ENCODE assay signal across 8 cellular contexts in genomic region chr4:140755811-140756291, GRCh38. TPM values are rescaled to one million over a fixed set of nuclear protein-coding genes. Genes with fewer than 3 reads are reported as not detected.
DNase-seq lines count a peak whose midpoint lies in the region; ATAC-seq and TF ChIP-seq lines count a peak whose summit lies in the region.

No MANE protein-coding gene starts in this region.

- peaks cover 0 to 7% of the 10 kb centered on the region in 2 donors for H3K4me1 ChIP-seq in naive thymus-derived CD4-positive, alpha-beta T cell (ENCODE audit: control insufficient read depth in 2 of 2, insufficient read depth in 2 of 2, low read length in 2 of 2)

- no peak overlapping the region for H3K27ac Mint-ChIP-seq in WTC11
- no peak overlapping the region for H3K27ac Mint-ChIP-seq in naive thymus-derived CD4-positive, alpha-beta T cell

- CTCF ChIA-PET in WTC11 (lab: Charles Lee): interaction anchor here (1.0 to 2.2 kb wide), 6 partner anchors 13 to 377 kb away, joined by 3 to 13 read pairs (median 5); partner anchors contain the start of genes ELMOD2 and RNF150
- CTCF ChIA-PET in naive thymus-derived CD4-positive, alpha-beta T cell (lab: Charles Lee): no interaction called here

- intact Hi-C loops in naive thymus-derived CD4-positive, alpha-beta T cell (cut with micrococcal nuclease): no loop called here

- H3K36me3 ChIP-seq in naive thymus-derived CD4-positive, alpha-beta T cell (ENCODE audit: control insufficient read depth in 2 of 3, insufficient read depth in 3 of 3, low read length in 3 of 3): no peaks in the 10 kb centered on the region

- H3K9me3 Mint-ChIP-seq in WTC11: no peaks in the 10 kb centered on the region
- H3K9me3 Mint-ChIP-seq in naive thymus-derived CD4-positive, alpha-beta T cell: peaks cover 0 to 5% (median 0%) of the 10 kb centered on the region in 11 donors

- DNase-seq in NCI-H2081 (lab: John Stamatoyannopoulos, UW) (peak; percentile 51 to 58), NCI-H2081 treated with DMSO at 0.1 percent for 48 hours (lab: John Stamatoyannopoulos, UW) (no peak), WTC11 (ENCODE audit: low spot score) (peak; percentile 53), fibroblast of pulmonary artery (ENCODE audit: low read depth) (peak; percentile 54), GDM1 (lab: John Stamatoyannopoulos, UW) (no peak)
- peak in 2 of 9 donors; percentile 9 to 26 for DNase-seq in naive thymus-derived CD4-positive, alpha-beta T cell

- H3K27me3 Mint-ChIP-seq in WTC11 (ENCODE audit: low read depth): peaks cover 95% of the 10 kb centered on the region
- peaks cover 63 to 76% (median 67%) of the 10 kb centered on the region in 5 donors for H3K27me3 Mint-ChIP-seq in naive thymus-derived CD4-positive, alpha-beta T cell

- no peak overlapping the region for H3K27ac ChIP-seq in naive thymus-derived CD4-positive, alpha-beta T cell (ENCODE audit: low read depth, low read length)

- H3K4me3 ChIP-seq in fibroblast of pulmonary artery (replicated peaks; ENCODE audit: low read depth, low read length): peak overlapping the region; percentile 69
- H3K4me3 ChIP-seq in naive thymus-derived CD4-positive, alpha-beta T cell (ENCODE audit: low read length): no peak overlapping the region

- no peaks in the 10 kb centered on the region for H3K27me3 ChIP-seq in naive thymus-derived CD4-positive, alpha-beta T cell (ENCODE audit: control insufficient read depth in 2 of 2, insufficient read depth in 2 of 2, low read length in 2 of 2)

- TF ChIP-seq CTCF in WTC11 (IDR thresholded peaks at IDR 0.05): no peak
- no peak for TF ChIP-seq CTCF in fibroblast of pulmonary artery (IDR thresholded peaks at IDR 0.05; ENCODE audit: low read length, missing control alignments)

- H3K9me3 ChIP-seq in naive thymus-derived CD4-positive, alpha-beta T cell (ENCODE audit: control insufficient read depth in 2 of 3, low read length in 3 of 3): no peaks in the 10 kb centered on the region

- ATAC-seq in GM19468 (IDR thresholded peaks at IDR 0.05; ENCODE audit: extremely low read depth, unreplicated experiment) (peak; percentile 26), HG03521 (IDR thresholded peaks at IDR 0.05; ENCODE audit: unreplicated experiment) (peak; percentile 43), WTC11 (peak; percentile 36)
- peak; percentile 46 for ATAC-seq in naive thymus-derived CD4-positive, alpha-beta T cell

- H3K4me1 Mint-ChIP-seq in WTC11: peaks cover 15% of the 10 kb centered on the region
- peaks cover 4 to 22% (median 7%) of the 10 kb centered on the region in 7 donors for H3K4me1 Mint-ChIP-seq in naive thymus-derived CD4-positive, alpha-beta T cell

- no peaks in the 10 kb centered on the region for H3K36me3 Mint-ChIP-seq in WTC11
- peaks cover 0 to 4% (median 0%) of the 10 kb centered on the region in 5 donors for H3K36me3 Mint-ChIP-seq in naive thymus-derived CD4-positive, alpha-beta T cell

- POLR2A ChIA-PET in WTC11 (lab: Charles Lee): interaction anchor here (0.6 to 1.9 kb wide), 5 partner anchors 9 to 382 kb away, joined by 3 to 8 read pairs (median 4); partner anchors contain the start of gene SCOC
- POLR2A ChIA-PET in naive thymus-derived CD4-positive, alpha-beta T cell (lab: Charles Lee): no interaction called here

- peak overlapping the region; percentile 61 for H3K4me3 Mint-ChIP-seq in WTC11
- peak overlapping the region in 7 of 10 donors; percentile 40 to 72 (median 62) for H3K4me3 Mint-ChIP-seq in naive thymus-derived CD4-positive, alpha-beta T cell

TF ChIP-seq in WTC11, 78 proteins besides CTCF, POLR2A, EP300 and RAD21:
- TF ChIP-seq TP53 (CRISPR knock-in tag; IDR thresholded peaks at IDR 0.05) (0 out of 2 replicates have a peak, but pooled peaks have one; percentile 5), MYBL2 (CRISPR knock-in tag; IDR thresholded peaks at IDR 0.05) (no peak), NR1H2 (CRISPR knock-in tag; IDR thresholded peaks at IDR 0.05) (no peak), ZNF423 (CRISPR knock-in tag; IDR thresholded peaks at IDR 0.05) (peak; percentile 23; the same call in 1 of the 2 replicates), ZNF232 (CRISPR knock-in tag; IDR thresholded peaks at IDR 0.05) (no peak), SMAD3 (CRISPR knock-in tag; IDR thresholded peaks at IDR 0.05; ENCODE audit: borderline replicate concordance) (no peak), ATF1 (CRISPR knock-in tag; IDR thresholded peaks at IDR 0.05) (0 out of 2 replicates have a peak, but pooled peaks have one; percentile 10), KAT7 (CRISPR knock-in tag; IDR thresholded peaks at IDR 0.05; ENCODE audit: borderline replicate concordance) (peak; percentile 23; the same call in 1 of the 2 replicates), NR2C2 (CRISPR knock-in tag; IDR thresholded peaks at IDR 0.05) (0 out of 2 replicates have a peak, but pooled peaks have one; percentile 25), NFYB (CRISPR knock-in tag; conservative IDR thresholded peaks at IDR 0.05; ENCODE audit: low read depth) (no peak), RORB (CRISPR knock-in tag; IDR thresholded peaks at IDR 0.05) (no peak), FOXK1 (CRISPR knock-in tag; IDR thresholded peaks at IDR 0.05) (no peak), E2F5 (CRISPR knock-in tag; IDR thresholded peaks at IDR 0.05) (0 out of 2 replicates have a peak, but pooled peaks have one; percentile 45), ETV6 (CRISPR knock-in tag; IDR thresholded peaks at IDR 0.05) (peak; percentile 47; the same call in 1 of the 2 replicates)
- TF ChIP-seq, protein P1, sequence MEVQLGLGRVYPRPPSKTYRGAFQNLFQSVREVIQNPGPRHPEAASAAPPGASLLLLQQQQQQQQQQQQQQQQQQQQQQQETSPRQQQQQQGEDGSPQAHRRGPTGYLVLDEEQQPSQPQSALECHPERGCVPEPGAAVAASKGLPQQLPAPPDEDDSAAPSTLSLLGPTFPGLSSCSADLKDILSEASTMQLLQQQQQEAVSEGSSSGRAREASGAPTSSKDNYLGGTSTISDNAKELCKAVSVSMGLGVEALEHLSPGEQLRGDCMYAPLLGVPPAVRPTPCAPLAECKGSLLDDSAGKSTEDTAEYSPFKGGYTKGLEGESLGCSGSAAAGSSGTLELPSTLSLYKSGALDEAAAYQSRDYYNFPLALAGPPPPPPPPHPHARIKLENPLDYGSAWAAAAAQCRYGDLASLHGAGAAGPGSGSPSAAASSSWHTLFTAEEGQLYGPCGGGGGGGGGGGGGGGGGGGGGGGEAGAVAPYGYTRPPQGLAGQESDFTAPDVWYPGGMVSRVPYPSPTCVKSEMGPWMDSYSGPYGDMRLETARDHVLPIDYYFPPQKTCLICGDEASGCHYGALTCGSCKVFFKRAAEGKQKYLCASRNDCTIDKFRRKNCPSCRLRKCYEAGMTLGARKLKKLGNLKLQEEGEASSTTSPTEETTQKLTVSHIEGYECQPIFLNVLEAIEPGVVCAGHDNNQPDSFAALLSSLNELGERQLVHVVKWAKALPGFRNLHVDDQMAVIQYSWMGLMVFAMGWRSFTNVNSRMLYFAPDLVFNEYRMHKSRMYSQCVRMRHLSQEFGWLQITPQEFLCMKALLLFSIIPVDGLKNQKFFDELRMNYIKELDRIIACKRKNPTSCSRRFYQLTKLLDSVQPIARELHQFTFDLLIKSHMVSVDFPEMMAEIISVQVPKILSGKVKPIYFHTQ (CRISPR knock-in tag; IDR thresholded peaks at IDR 0.05): no peak
- TF ChIP-seq, protein P2, sequence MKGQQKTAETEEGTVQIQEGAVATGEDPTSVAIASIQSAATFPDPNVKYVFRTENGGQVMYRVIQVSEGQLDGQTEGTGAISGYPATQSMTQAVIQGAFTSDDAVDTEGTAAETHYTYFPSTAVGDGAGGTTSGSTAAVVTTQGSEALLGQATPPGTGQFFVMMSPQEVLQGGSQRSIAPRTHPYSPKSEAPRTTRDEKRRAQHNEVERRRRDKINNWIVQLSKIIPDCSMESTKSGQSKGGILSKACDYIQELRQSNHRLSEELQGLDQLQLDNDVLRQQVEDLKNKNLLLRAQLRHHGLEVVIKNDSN (CRISPR knock-in tag; IDR thresholded peaks at IDR 0.05): no peak
- TF ChIP-seq, protein P3, sequence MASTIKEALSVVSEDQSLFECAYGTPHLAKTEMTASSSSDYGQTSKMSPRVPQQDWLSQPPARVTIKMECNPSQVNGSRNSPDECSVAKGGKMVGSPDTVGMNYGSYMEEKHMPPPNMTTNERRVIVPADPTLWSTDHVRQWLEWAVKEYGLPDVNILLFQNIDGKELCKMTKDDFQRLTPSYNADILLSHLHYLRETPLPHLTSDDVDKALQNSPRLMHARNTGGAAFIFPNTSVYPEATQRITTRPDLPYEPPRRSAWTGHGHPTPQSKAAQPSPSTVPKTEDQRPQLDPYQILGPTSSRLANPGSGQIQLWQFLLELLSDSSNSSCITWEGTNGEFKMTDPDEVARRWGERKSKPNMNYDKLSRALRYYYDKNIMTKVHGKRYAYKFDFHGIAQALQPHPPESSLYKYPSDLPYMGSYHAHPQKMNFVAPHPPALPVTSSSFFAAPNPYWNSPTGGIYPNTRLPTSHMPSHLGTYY (CRISPR knock-in tag; IDR thresholded peaks at IDR 0.05): no peak

RNA-seq across cellular contexts. Expression of gene TBC1D9, which starts 0.3 kb away (rescaled TPM):
- total RNA-seq in WTC11 (2021): 0.57 to 0.73 TPM (median 0.70 TPM) in 3 replicates
- total RNA-seq in naive thymus-derived CD4-positive, alpha-beta T cell: 10 to 100 TPM in 1 of 5 experiments, 1 to 10 TPM in 1, under 1 TPM in 2, not detected in 1; 0.22 to 13.9 (median 1.7) TPM
- polyA plus RNA-seq in naive thymus-derived CD4-positive, alpha-beta T cell: under 1 TPM in 1 of 2 donors, not detected in 1; 0.13 TPM

Comparison
In these comparisons a context has a peak if more than half of its experiments do, and no peak if none do; other contexts are left out.
1. DNase-seq: peak in NCI-H2081 (2 of 2), WTC11 (single experiment) and fibroblast of pulmonary artery (single experiment); none in NCI-H2081 treated with DMSO at 0.1 percent for 48 hours (single experiment) and GDM1 (single experiment).
2. Peak in every context shown above with its lines, with median percentiles within 50 percentile points of each other: ATAC-seq.